8 cellular contexts compared by ENCODE assay signal in genomic region chr5:42756630-42757601, GRCh38. TPM values are rescaled to one million over a fixed set of nuclear protein-coding genes. Genes with fewer than 3 reads are reported as not detected.
DNase-seq lines count a peak whose midpoint lies in the region; ATAC-seq and TF ChIP-seq lines count a peak whose summit lies in the region.

CCDC152 (plus strand) TSS chr5:42756818; CDS start chr5:42759122, 2,304 bp downstream.

- H3K4me3 Mint-ChIP-seq in WTC11: peak within 1 kb of the TSS; percentile 93

- peak within 1 kb of the TSS; percentile 87 for H3K27ac Mint-ChIP-seq in WTC11

- ATAC-seq in GM18870 (IDR thresholded peaks at IDR 0.05; ENCODE audit: unreplicated experiment) (peak; percentile 65), HG03103 (IDR thresholded peaks at IDR 0.05; ENCODE audit: low read depth, unreplicated experiment) (peak; percentile 89), WTC11 (peak; percentile 100)

- no peaks in the 10 kb centered on the region for H3K27me3 Mint-ChIP-seq in WTC11 (ENCODE audit: low read depth)

- no peak for TF ChIP-seq CTCF in WTC11 (IDR thresholded peaks at IDR 0.05)

- peak; percentile 78 for DNase-seq in WTC11 (ENCODE audit: low spot score)
- DNase-seq in central memory CD4-positive, alpha-beta T cell: peak; percentile 18
- peak; percentile 23 for DNase-seq in medulla oblongata (ENCODE audit: extremely low spot score)
- peak; percentile 26 to 30 for DNase-seq in stimulated activated CD8-positive, alpha-beta memory T cell treated with anti-CD3 and anti-CD28 coated beads, Interleukin-4, amount 100 ng/mL, for 4 hours (ENCODE audit: low read depth in 2 of 2, low spot score in 1 of 2)
- no peak for DNase-seq in SHP77 (lab: John Stamatoyannopoulos, UW)
- DNase-seq in HuH-7.5 (ENCODE audit: low spot score): no peak

- POLR2A ChIA-PET in WTC11 (lab: Charles Lee): interaction anchor here (0.6 kb wide), 1 partner anchor 54 kb away, joined by 3 read pairs; no protein-coding TSS in a partner anchor

- H3K9me3 Mint-ChIP-seq in WTC11: no peaks in the 10 kb centered on the region

- peaks cover 3% of the 10 kb centered on the region; the same call in 1 of the 2 replicates for H3K36me3 Mint-ChIP-seq in WTC11

- CTCF ChIA-PET in WTC11 (lab: Charles Lee): interaction anchor here (0.6 to 2.1 kb wide), 5 partner anchors 9 to 152 kb away, joined by 3 to 11 read pairs (median 4); no protein-coding TSS in a partner anchor

- peaks cover 12% of the 10 kb centered on the region for H3K4me1 Mint-ChIP-seq in WTC11

TF ChIP-seq in WTC11, 78 proteins besides CTCF, POLR2A, EP300 and RAD21:
- TF ChIP-seq SP1 (CRISPR knock-in tag; conservative IDR thresholded peaks at IDR 0.05) (peak; percentile 55; the same call in 1 of the 2 replicates), JAZF1 (CRISPR knock-in tag; IDR thresholded peaks at IDR 0.05) (no peak), FOXJ3 (CRISPR knock-in tag; IDR thresholded peaks at IDR 0.05; ENCODE audit: borderline replicate concordance) (no peak), CREB1 (CRISPR knock-in tag; IDR thresholded peaks at IDR 0.05) (no peak), ZNF138 (CRISPR knock-in tag; conservative IDR thresholded peaks at IDR 0.05) (no peak), EMX1 (CRISPR knock-in tag; IDR thresholded peaks at IDR 0.05) (no peak), FOXK1 (CRISPR knock-in tag; IDR thresholded peaks at IDR 0.05) (peak; percentile 20; the same call in 1 of the 2 replicates), MAX (CRISPR knock-in tag; IDR thresholded peaks at IDR 0.05) (0 out of 2 replicates have a peak, but pooled peaks have one; percentile 5), ZNF121 (CRISPR knock-in tag; IDR thresholded peaks at IDR 0.05) (no peak), KAT7 (CRISPR knock-in tag; IDR thresholded peaks at IDR 0.05; ENCODE audit: borderline replicate concordance) (no peak), E2F1 (CRISPR knock-in tag; IDR thresholded peaks at IDR 0.05) (no peak)

RNA-seq across cellular contexts. Expression of gene CCDC152, which starts in this region (rescaled TPM):
- 15.1 to 19.0 TPM (median 18.8 TPM) in 3 replicates for total RNA-seq in WTC11 (2021)

Comparison
In these comparisons a context has a peak if more than half of its experiments do, and no peak if none do; other contexts are left out.
1. DNase-seq: peak in WTC11 (single experiment), central memory CD4-positive, alpha-beta T cell (single experiment), medulla oblongata (single experiment) and stimulated activated CD8-positive, alpha-beta memory T cell treated with anti-CD3 and anti-CD28 coated beads, Interleukin-4, amount 100 ng/mL, for 4 hours (2 of 2); none in SHP77 (0 of 2) and HuH-7.5 (single experiment).
2. Peak in every context shown above with its lines, with median percentiles within 50 percentile points of each other: ATAC-seq.